In genomic region chr9:96152550-96152949, GRCh38 we compare ENCODE assay signal across 22 cellular contexts.
"Had no signal": no experiment of that assay in that cellular context is flagged by ENCODE, and none has a peak within 500 bp of the region (broad histone marks: within the 10 kb centered on the region; RNA-seq: fewer than 3 reads in every experiment).

No MANE protein-coding gene starts in this region.

- H3K27me3 ChIP-seq: ovary, right atrium auricular region, right lobe of liver, stomach, testis, thyroid gland, transverse colon, upper lobe of left lung, vagina had no signal

- H3K4me3 ChIP-seq: left ventricle myocardium inferior, lung, mucosa of descending colon, ovary, right atrium auricular region, right lobe of liver, stomach, testis, thyroid gland, transverse colon, upper lobe of left lung, vagina had no signal

- H3K4me1 ChIP-seq: right atrium auricular region, right lobe of liver, thyroid gland had no signal

- H3K27ac ChIP-seq: left ventricle myocardium inferior, ovary, right atrium auricular region, right lobe of liver, stomach, thyroid gland, transverse colon, upper lobe of left lung, vagina had no signal

- H3K9me3 ChIP-seq: left ventricle myocardium inferior, mucosa of descending colon, ovary, right atrium auricular region, right lobe of liver, stomach, testis, thyroid gland, transverse colon, upper lobe of left lung, vagina had no signal

- H3K36me3 ChIP-seq: left ventricle myocardium inferior, ovary, right atrium auricular region, right lobe of liver, stomach, thyroid gland, transverse colon, upper lobe of left lung, vagina had no signal

- DNase-seq: islet precursor cell; left ventricle myocardium inferior; midbrain; mucosa of descending colon; naive thymus-derived CD4-positive, alpha-beta T cell; ovary; right lobe of liver; stimulated activated CD4-positive, alpha-beta T cell treated with anti-CD3 and anti-CD28 coated beads, Interleukin-12 subunit alpha, Interleukin-12 subunit beta, amount 100 ng/mL, for 4 hours; stimulated activated CD4-positive, alpha-beta T cell treated with anti-CD3 and anti-CD28 coated beads, Interleukin-15, amount 100 ng/mL, for 24 hours; stimulated activated CD4-positive, alpha-beta T cell treated with anti-CD3 and anti-CD28 coated beads, Interleukin-2, amount 100 ng/mL, for 24 hours; stimulated activated CD4-positive, alpha-beta T cell treated with anti-CD3 and anti-CD28 coated beads, Interleukin-4, amount 100 ng/mL, for 1 hour; stimulated activated naive B cell treated with anti-CD40 and anti-IgM and Interleukin-4, amounts not matched to agents 10 μg/mL and 1 μg/mL and 100 μg/mL, for 72 hours; stimulated activated naive CD8-positive, alpha-beta T cell treated with anti-CD3 and anti-CD28 coated beads, Interleukin-15, Interleukin-2, amounts not matched to agents 100 U/mL and 50 U/mL, for 24 hours; stomach; testis; thyroid gland; transverse colon had no signal

- ATAC-seq: mucosa of descending colon; naive thymus-derived CD4-positive, alpha-beta T cell; natural killer cell treated with Interleukin-12 subunit alpha and Interleukin-12 subunit beta and Interleukin-15 and Interleukin-18, amount 100 ng/mL, for 72 hours; right lobe of liver; stimulated activated naive B cell treated with anti-CD40 and anti-IgM and Interleukin-4, amounts not matched to agents 10 μg/mL and 1 μg/mL and 100 μg/mL, for 72 hours; stimulated activated naive CD8-positive, alpha-beta T cell treated with anti-CD3 and anti-CD28 coated beads, Interleukin-15, Interleukin-2, amounts not matched to agents 100 U/mL and 50 U/mL, for 24 hours had no signal
